In the genomic region with DNA sequence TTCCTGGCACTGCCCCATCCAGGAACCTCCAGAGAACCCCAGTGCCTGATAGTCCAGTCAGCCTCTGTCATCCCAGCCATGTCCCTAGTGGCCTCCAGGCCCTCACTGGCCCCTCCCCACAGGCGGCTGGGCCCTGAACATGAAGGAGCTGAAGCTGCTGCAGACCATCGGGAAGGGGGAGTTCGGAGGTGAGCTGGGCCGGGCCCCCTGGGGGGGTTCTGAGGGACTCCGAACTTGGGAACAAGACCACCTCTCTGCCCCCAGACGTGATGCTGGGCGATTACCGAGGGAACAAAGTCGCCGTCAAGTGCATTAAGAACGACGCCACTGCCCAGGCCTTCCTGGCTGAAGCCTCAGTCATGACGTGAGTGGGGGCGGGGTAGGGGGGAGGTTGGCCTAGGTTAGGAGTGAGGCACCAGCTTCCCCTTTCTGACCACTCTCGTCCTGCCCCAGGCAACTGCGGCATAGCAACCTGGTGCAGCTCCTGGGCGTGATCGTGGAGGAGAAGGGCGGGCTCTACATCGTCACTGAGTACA, we compare ENCODE assay signal across 15 cellular contexts. TPM values are rescaled to one million over a fixed set of nuclear protein-coding genes. Genes with fewer than 3 reads are reported as not detected.
DNase-seq lines count a peak whose midpoint lies in the region; ATAC-seq and TF ChIP-seq lines count a peak whose summit lies in the region.
"Had no signal": no experiment of that assay in that cellular context is flagged by ENCODE, and none has a peak within 500 bp of the region (broad histone marks: within the 10 kb centered on the region; RNA-seq: fewer than 3 reads in every experiment).

No MANE protein-coding gene starts in this region.

- H3K9me3 Mint-ChIP-seq in effector memory CD8-positive, alpha-beta T cell, result no peaks in the 10 kb centered on the region
- no peaks in the 10 kb centered on the region for H3K9me3 Mint-ChIP-seq in endothelial cell (ENCODE audit: unreplicated experiment)
- H3K9me3 Mint-ChIP-seq: mesothelial cell of epicardium had no signal

- H3K36me3 Mint-ChIP-seq in effector memory CD8-positive, alpha-beta T cell (ENCODE audit: insufficient read depth), result peaks cover 70% of the 10 kb centered on the region
- peaks cover 20% of the 10 kb centered on the region for H3K36me3 Mint-ChIP-seq in endothelial cell (ENCODE audit: low read depth, unreplicated experiment)

- POLR2A ChIA-PET in RWPE1 (lab: Yijun Ruan, JAX; ENCODE audit: low non-redundant PET), result no interaction called here

- H4K20me1 ChIP-seq in mammary epithelial cell (ENCODE audit: insufficient read depth, low read length) (no peaks in the 10 kb centered on the region), osteoblast (ENCODE audit: insufficient read depth, low read length) (peaks cover 35% of the 10 kb centered on the region)

- dilution Hi-C loops in mammary epithelial cell (cut with HindIII; ENCODE audit: low sequenced_read_pairs), result no loop called here

- BruUV-seq in mammary epithelial cell (replicated peaks; lab: Mats Ljungman, UMichigan), result no TSS peak

- H3K9ac ChIP-seq in mammary epithelial cell (ENCODE audit: insufficient read depth, low read length), result no peak overlapping the region

- H3K27ac ChIP-seq in mammary epithelial cell (ENCODE audit: insufficient read depth, low read depth, low read length) (no peak overlapping the region), breast epithelium (peak overlapping the region in 1 of 2 donors; percentile 75), RWPE1 (peak overlapping the region; percentile 93), stomach (peak overlapping the region in 3 of 5 donors; percentile 67 to 76 (median 67)), osteoblast (ENCODE audit: low read depth, low read length) (no peak overlapping the region)
- H3K27ac ChIP-seq: pancreas had no signal

- 83% methylated on average over 11 of the region's 20 CpGs for WGBS in mammary epithelial cell (ENCODE audit: low coverage, missing lambda C conversion rate)
- WGBS in stomach, 5 donors, result 75 to 91% (median 89%) methylated on average over 12 to 20 of the region's 20 CpGs

- H3K27me3 Mint-ChIP-seq in effector memory CD8-positive, alpha-beta T cell, result no peaks in the 10 kb centered on the region
- peaks cover 9% of the 10 kb centered on the region for H3K27me3 Mint-ChIP-seq in endothelial cell (ENCODE audit: unreplicated experiment)

- TF ChIP-seq POLR2A in breast epithelium (IDR thresholded peaks at IDR 0.05) (no peak), stomach (IDR thresholded peaks at IDR 0.05) (no peak)

- DNase-seq in mammary epithelial cell (no peak), breast epithelium (ENCODE audit: low spot score in 2 of 2) (no peak), RWPE1 (ENCODE audit: low spot score) (no peak), stomach (no peak), osteoblast (ENCODE audit: insufficient read length, low spot score, missing footprints) (no peak), endothelial cell (ENCODE audit: low spot score) (no peak)
- no peak for DNase-seq in effector memory CD8-positive, alpha-beta T cell
- DNase-seq in stimulated activated naive CD4-positive, alpha-beta T cell (lab: John Stamatoyannopoulos, UW), result no peak
- DNase-seq: DMS79 treated with DMSO at 0.1 percent for 48 hours, NCI-H1092 treated with DMSO at 0.1 percent for 48 hours had no signal

- peak overlapping the region; percentile 91 to 94 for H3K27ac Mint-ChIP-seq in effector memory CD8-positive, alpha-beta T cell
- no peak overlapping the region for H3K27ac Mint-ChIP-seq in endothelial cell (ENCODE audit: unreplicated experiment)
- H3K27ac Mint-ChIP-seq: mesothelial cell of epicardium had no signal

- TF ChIP-seq EP300 in stomach (IDR thresholded peaks at IDR 0.05), result no peak

- H3K27me3 ChIP-seq in mammary epithelial cell (ENCODE audit: insufficient read depth, low read length) (no peaks in the 10 kb centered on the region), breast epithelium (no peaks in the 10 kb centered on the region), stomach (no peaks in the 10 kb centered on the region), osteoblast (ENCODE audit: insufficient read depth, low read length) (no peaks in the 10 kb centered on the region)
- H3K27me3 ChIP-seq: pancreas had no signal

- CTCF ChIA-PET in mammary epithelial cell (lab: Charles Lee; ENCODE audit: low non-redundant PET) (no interaction called here), RWPE1 (lab: Yijun Ruan, JAX) (interaction anchor here (0.7 to 2.6 kb wide), 6 partner anchors 14 to 179 kb away, joined by 3 to 43 read pairs (median 4); partner anchors contain the start of gene CSK)

- H3K79me2 ChIP-seq in mammary epithelial cell (ENCODE audit: insufficient read depth, low read length) (peaks cover 29% of the 10 kb centered on the region), osteoblast (ENCODE audit: insufficient read depth, low read length) (peaks cover 43% of the 10 kb centered on the region)

- H2AFZ ChIP-seq in mammary epithelial cell (ENCODE audit: low read depth, low read length) (no peak overlapping the region), osteoblast (ENCODE audit: low read length) (no peak overlapping the region)

- H3K4me1 ChIP-seq in mammary epithelial cell (ENCODE audit: insufficient read depth, low read length), result peaks cover 28% of the 10 kb centered on the region
- peaks cover 4 to 19% of the 10 kb centered on the region in 2 donors for H3K4me1 ChIP-seq in breast epithelium
- peaks cover 18 to 51% (median 34%) of the 10 kb centered on the region in 4 donors for H3K4me1 ChIP-seq in stomach
- peaks cover 3% of the 10 kb centered on the region for H3K4me1 ChIP-seq in osteoblast (ENCODE audit: insufficient read depth, low read length)

- ATAC-seq in effector memory CD8-positive, alpha-beta T cell (replicated peaks), result no peak

- TF ChIP-seq CTCF in mammary epithelial cell (conservative IDR thresholded peaks at IDR 0.05 in 1 of 2, IDR thresholded peaks at IDR 0.05 in 1 of 2; ENCODE audit: extremely low read depth in 1 of 2, insufficient read depth in 1 of 2, low read depth in 1 of 2, low read length in 2 of 2) (no peak), breast epithelium (IDR thresholded peaks at IDR 0.05) (no peak), RWPE1 (conservative IDR thresholded peaks at IDR 0.05; ENCODE audit: low read depth) (0 out of 2 replicates have a peak, but pooled peaks have one; percentile 17), stomach (IDR thresholded peaks at IDR 0.05) (no peak), osteoblast (IDR thresholded peaks at IDR 0.05; ENCODE audit: extremely low read depth, low read depth, low read length) (no peak), endothelial cell (IDR thresholded peaks at IDR 0.05; ENCODE audit: unreplicated experiment) (no peak)

- in situ Hi-C loops in mammary epithelial cell (cut with MboI; ENCODE audit: low sequenced_read_pairs in 2 of 2), result no loop called here

- intact Hi-C loops in mammary epithelial cell (cut with micrococcal nuclease), result loop anchor here (1.0 kb wide), 5 partner anchors 19 to 165 kb away; no protein-coding TSS in a partner anchor
- intact Hi-C loops in breast epithelium (cut with DNase I; ENCODE audit: low total_unique reads), result no loop called here
- intact Hi-C loops in stomach (cut with DNase I; ENCODE audit: low total_unique reads), result no loop called here

- no peak overlapping the region for H3K4me3 ChIP-seq in mammary epithelial cell (replicated peaks in 1 of 3; ENCODE audit: insufficient read depth in 1 of 3, low read depth in 2 of 3, low read length in 3 of 3)
- no peak overlapping the region for H3K4me3 ChIP-seq in breast epithelium
- H3K4me3 ChIP-seq in stomach, result no peak overlapping the region
- H3K4me3 ChIP-seq in osteoblast (ENCODE audit: insufficient read depth, low read length), result no peak overlapping the region
- H3K4me3 ChIP-seq: pancreas had no signal

- H3K36me3 ChIP-seq in mammary epithelial cell (ENCODE audit: insufficient read depth, low read length) (peaks cover 9% of the 10 kb centered on the region), breast epithelium (peaks cover 12% of the 10 kb centered on the region), stomach (peaks cover 37 to 75% (median 64%) of the 10 kb centered on the region in 4 donors), osteoblast (ENCODE audit: insufficient read depth, low read length) (peaks cover 46% of the 10 kb centered on the region)

- H3K9me3 ChIP-seq in mammary epithelial cell (replicated peaks; ENCODE audit: insufficient read depth, low read length), result no peaks in the 10 kb centered on the region
- H3K9me3 ChIP-seq in breast epithelium, result no peaks in the 10 kb centered on the region
- H3K9me3 ChIP-seq in stomach, result no peaks in the 10 kb centered on the region
- no peaks in the 10 kb centered on the region for H3K9me3 ChIP-seq in osteoblast (ENCODE audit: low read depth, low read length)
- H3K9me3 ChIP-seq: pancreas had no signal

- H3K4me1 Mint-ChIP-seq in effector memory CD8-positive, alpha-beta T cell (ENCODE audit: low read depth in 2 of 2), result peaks cover 37 to 41% of the 10 kb centered on the region in 2 donors
- H3K4me1 Mint-ChIP-seq in endothelial cell (ENCODE audit: unreplicated experiment), result no peaks in the 10 kb centered on the region
- H3K4me1 Mint-ChIP-seq: mesothelial cell of epicardium had no signal

- H3K4me3 Mint-ChIP-seq in effector memory CD8-positive, alpha-beta T cell, result no peak overlapping the region
- no peak overlapping the region for H3K4me3 Mint-ChIP-seq in endothelial cell (ENCODE audit: unreplicated experiment)
- H3K4me3 Mint-ChIP-seq: mesothelial cell of epicardium had no signal

- H3K4me2 ChIP-seq in mammary epithelial cell (ENCODE audit: insufficient read depth, low read depth, low read length) (peak overlapping the region; percentile 83), osteoblast (ENCODE audit: insufficient read depth, low read length) (no peak overlapping the region)

RNA-seq across cellular contexts. Expression of gene LMAN1L, which starts 12.0 kb away (rescaled TPM):
- total RNA-seq in mammary epithelial cell (under 1 TPM in 1 of 2 donors, not detected in 1; 0.14 TPM), breast epithelium (under 1 TPM in 1 of 3 donors, not detected in 2; 0.15 TPM), stomach (10 to 100 TPM in 1 of 5 donors, 1 to 10 TPM in 1, not detected in 3; 5.9 to 83.5 TPM), osteoblast (under 0.01 TPM in 1 of 2 replicates, not detected in the other), endothelial cell (ENCODE audit: unreplicated experiment) (not detected)
- polyA plus RNA-seq in mammary epithelial cell (not detected), stomach (not detected)
- not detected for polyA minus RNA-seq in mammary epithelial cell
- total RNA-seq: NCI-H460 had no signal
- polyA plus RNA-seq: pancreas had no signal

RNA-seq across cellular contexts. Expression of gene CSK, which starts 18.7 kb away (rescaled TPM):
- 10 to 100 TPM; 23.2 to 64.6 TPM for total RNA-seq in mammary epithelial cell
- polyA plus RNA-seq in mammary epithelial cell, result 36.6 TPM
- polyA minus RNA-seq in mammary epithelial cell, result 88.5 TPM
- total RNA-seq in breast epithelium, result 10 to 100 TPM; 18.7 to 26.2 (median 18.7) TPM
- 10 to 100 TPM; 15.2 to 61.0 (median 20.7) TPM for total RNA-seq in stomach
- polyA plus RNA-seq in stomach, result 10 to 100 TPM; 21.8 to 33.4 (median 26.2) TPM
- total RNA-seq in osteoblast, result 30.6 and 31.5 TPM in 2 replicates
- 100 TPM for total RNA-seq in endothelial cell (ENCODE audit: unreplicated experiment)

RNA-seq across cellular contexts. Expression of gene CPLX3, which starts 25.8 kb away (rescaled TPM):
- total RNA-seq in mammary epithelial cell, result not detected
- not detected for polyA plus RNA-seq in mammary epithelial cell
- not detected for polyA minus RNA-seq in mammary epithelial cell
- under 1 TPM in 1 of 3 donors, not detected in 2; 0.66 TPM for total RNA-seq in breast epithelium
- total RNA-seq in stomach, result 10 to 100 TPM in 2 of 5 donors, not detected in 3; 37.5 to 57.8 TPM
- 1 to 10 TPM in 1 of 3 donors, under 1 TPM in 1, not detected in 1; 0.61 to 1.4 TPM for polyA plus RNA-seq in stomach
- not detected in 2 replicates for total RNA-seq in osteoblast
- not detected for total RNA-seq in endothelial cell (ENCODE audit: unreplicated experiment)
- total RNA-seq: astrocyte, mesothelial cell of epicardium, pancreas, urinary bladder had no signal

RNA-seq across cellular contexts. Expression of gene ULK3, which starts 42.3 kb away (rescaled TPM):
- total RNA-seq in mammary epithelial cell, result 10 to 100 TPM; 20.0 to 26.3 TPM
- 17.8 TPM for polyA plus RNA-seq in mammary epithelial cell
- 22.1 TPM for polyA minus RNA-seq in mammary epithelial cell
- total RNA-seq in breast epithelium, result 10 to 100 TPM; 28.3 to 48.8 (median 48.0) TPM
- total RNA-seq in stomach, result 100 to 1,000 TPM in 2 of 5 donors, 10 to 100 TPM in 3; 25.0 to 251 (median 50.7) TPM
- 10 to 100 TPM; 19.4 to 42.4 (median 24.0) TPM for polyA plus RNA-seq in stomach
- total RNA-seq in osteoblast, result 19.4 and 21.4 TPM in 2 replicates
- total RNA-seq in endothelial cell (ENCODE audit: unreplicated experiment), result 25.6 TPM

RNA-seq across cellular contexts. Expression of gene CYP1A2, which starts 52.0 kb away (rescaled TPM):
- total RNA-seq in mammary epithelial cell (not detected), breast epithelium (not detected), stomach (not detected), osteoblast (not detected in 2 replicates), endothelial cell (ENCODE audit: unreplicated experiment) (not detected)
- polyA plus RNA-seq in mammary epithelial cell (not detected), stomach (not detected)
- polyA minus RNA-seq in mammary epithelial cell, result not detected
- total RNA-seq: astrocyte, mesothelial cell of epicardium, NCI-H460, urinary bladder had no signal
- polyA plus RNA-seq: pancreas, urinary bladder had no signal

Comparison
In these comparisons a context has a peak if more than half of its experiments do, and no peak if none do; other contexts are left out.
1. H3K27ac ChIP-seq: peak in RWPE1 (single experiment) and stomach (3 of 5); none in mammary epithelial cell (single experiment) and osteoblast (single experiment).